ENCODE assay signal across 7 cellular contexts in the genomic region with DNA sequence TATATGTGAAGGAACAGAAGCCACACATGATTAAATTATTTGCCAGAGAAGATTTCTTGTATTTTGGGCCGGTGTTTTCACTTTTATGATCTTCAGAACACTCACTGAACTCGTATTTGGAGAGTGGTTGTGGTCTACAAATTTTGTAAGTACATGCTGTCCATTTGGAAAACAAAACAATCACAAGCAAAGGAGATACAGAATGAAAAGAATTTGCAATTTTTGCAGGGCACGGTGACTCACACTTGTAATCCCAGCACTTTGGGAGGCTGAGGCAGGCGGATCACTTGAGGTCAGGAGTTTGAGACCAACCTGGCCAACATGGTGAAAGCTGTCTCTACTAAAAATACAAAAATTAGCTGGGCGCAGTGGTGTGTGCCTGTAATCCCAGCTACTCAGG.
DNase-seq lines count a peak whose midpoint lies in the region; TF ChIP-seq lines count a peak whose summit lies in the region.
"Not testable (repeated sequence)": the region's sequence is repeated elsewhere in the genome, so short reads cannot be mapped to it uniquely, and the experiment has no call there.

No MANE protein-coding gene starts in this region.

- H3K27me3 ChIP-seq in Karpas-422 (ENCODE audit: low read length), result not testable (repeated sequence)

- not testable (repeated sequence) for H3K9ac ChIP-seq in Karpas-422 (ENCODE audit: low read length)

- peak overlapping the region; percentile 1 for H3K4me2 ChIP-seq in Karpas-422 (ENCODE audit: low read depth, low read length, poor library complexity, severe bottlenecking)

- not testable (repeated sequence) for H3K27ac ChIP-seq in Karpas-422 (ENCODE audit: low read length)

- H3K4me3 ChIP-seq in Karpas-422 (ENCODE audit: low read length); choroid plexus epithelial cell (ENCODE audit: low read depth, low read length); fibroblast of pulmonary artery (replicated peaks; ENCODE audit: low read depth, low read length); skeletal muscle cell (ENCODE audit: low read depth, low read length): not testable (repeated sequence)

- not testable (repeated sequence) for H3K36me3 ChIP-seq in Karpas-422 (ENCODE audit: insufficient read depth, low read length)

- not testable (repeated sequence) for TF ChIP-seq CTCF in choroid plexus epithelial cell (conservative IDR thresholded peaks at IDR 0.05; ENCODE audit: low read depth, low read length); fibroblast of pulmonary artery (IDR thresholded peaks at IDR 0.05; ENCODE audit: low read length, missing control alignments)

- peak; percentile 14 for DNase-seq in DMS79 treated with DMSO at 0.1 percent for 48 hours (lab: John Stamatoyannopoulos, UW)
- DNase-seq in Karpas-422, result not testable (repeated sequence)
- DNase-seq in astrocyte of the hippocampus (ENCODE audit: low read depth, low spot score), result peak; percentile 20
- DNase-seq in choroid plexus epithelial cell (ENCODE audit: low read depth), result peak; percentile 82
- DNase-seq in fibroblast of pulmonary artery (ENCODE audit: low read depth), result peak; percentile 33
- peak; percentile 74 for DNase-seq in iris pigment epithelial cell (ENCODE audit: low read depth)
- DNase-seq in skeletal muscle cell (ENCODE audit: low read depth), result peak; percentile 47

- H3K9me2 ChIP-seq in Karpas-422 (replicated peaks; ENCODE audit: insufficient read depth, low read length), result not testable (repeated sequence)

- H4K20me1 ChIP-seq in Karpas-422 (ENCODE audit: insufficient read depth, low read depth, low read length), result not testable (repeated sequence)

- H3K79me2 ChIP-seq in Karpas-422 (ENCODE audit: low read length), result not testable (repeated sequence)

- H3K4me1 ChIP-seq in Karpas-422 (ENCODE audit: low read length), result peaks cover 39% of the 10 kb centered on the region

- not testable (repeated sequence) for H3K9me3 ChIP-seq in Karpas-422 (ENCODE audit: low read length)

- not testable (repeated sequence) for H2AFZ ChIP-seq in Karpas-422 (ENCODE audit: low read length)
